ENCODE assay signal across 20 cellular contexts in genomic region chr3:80445053-80445452, GRCh38.
"Had no signal": no experiment of that assay in that cellular context is flagged by ENCODE, and none has a peak within 500 bp of the region (broad histone marks: within the 10 kb centered on the region; RNA-seq: fewer than 3 reads in every experiment).

No MANE protein-coding gene starts in this region.

- H3K27me3 ChIP-seq: MG63, SJSA1 had no signal

- H3K27ac ChIP-seq: SJSA1, SK-N-MC had no signal

- DNase-seq: KBM-7, MG63, NCI-H1092, NCI-H1105 treated with DMSO at 0.1 percent for 48 hours, NCI-H1417 treated with DMSO at 0.1 percent for 48 hours, NCI-H146, NCI-H1694 treated with DMSO at 0.1 percent for 48 hours, NCI-H1930, NCI-H2081, NCI-H2107, NCI-H2227 treated with DMSO at 0.1 percent for 48 hours, NCI-H524 treated with DMSO at 0.1 percent for 48 hours, NCI-H69, NCI-H774, Right ventricle myocardium superior, RPMI8226, SIG-M5 had no signal

- H3K4me1 ChIP-seq: SJSA1 had no signal

- FAIRE-seq: RCC 7860 had no signal

- H3K4me3 ChIP-seq: MG63, SJSA1, SK-N-MC had no signal

- H3K9me3 ChIP-seq: MG63, SJSA1 had no signal

- H3K36me3 ChIP-seq: MG63, SJSA1 had no signal
